In genomic region chr10:19048901-19049300, GRCh38 we compare ENCODE assay signal across 25 cellular contexts. TPM values are rescaled to one million over a fixed set of nuclear protein-coding genes. Genes with fewer than 3 reads are reported as not detected.
"Had no signal": no experiment of that assay in that cellular context is flagged by ENCODE, and none has a peak within 500 bp of the region (broad histone marks: within the 10 kb centered on the region; RNA-seq: fewer than 3 reads in every experiment).

No MANE protein-coding gene starts in this region.

- H3K9me3 ChIP-seq: lower lobe of right lung, right lobe of liver, suprapubic skin, tibial nerve had no signal

- DNase-seq: activated CD4-positive, alpha-beta T cell treated with anti-CD3 and anti-CD28 coated beads, Interleukin-2, amount 50 U/mL, for 1 hour; activated CD4-positive, CD25-positive, alpha-beta regulatory T cell treated with anti-CD3 and anti-CD28 coated beads, Interleukin-2, amount 50 U/mL, for 72 hours; activated CD8-positive, alpha-beta T cell treated with anti-CD3 and anti-CD28 coated beads, Interleukin-2, amount 10 ng/mL, durations not matched to agents 7 days and 5 days; activated T-cell treated with anti-CD3 and anti-CD28 coated beads, Interleukin-2, amount 50 U/mL, for 24 hours; aorta; effector CD8-positive, alpha-beta T cell; foreskin melanocyte; islet precursor cell; lower lobe of right lung; natural killer cell; nucleus accumbens; right lobe of liver; stimulated activated CD4-positive, alpha-beta T cell treated with anti-CD3 and anti-CD28 coated beads, Interleukin-15, amount 100 ng/mL, for 24 hours; stomach; T-cell; WERI-Rb-1 had no signal

- ATAC-seq: activated CD8-positive, alpha-beta T cell treated with anti-CD3 and anti-CD28 coated beads, Interleukin-2, amount 10 ng/mL, durations not matched to agents 7 days and 5 days; activated naive CD4-positive, alpha-beta T cell treated with anti-CD3 and anti-CD28 coated beads, Interleukin-2, amount 50 U/mL, for 72 hours; activated T-helper 17 cell treated with anti-CD3 and anti-CD28 coated beads, Interleukin-2, amount 50 U/mL, for 72 hours; esophagus mucosa; left lobe of liver; lower lobe of right lung; natural killer cell; right lobe of liver; stimulated activated memory B cell treated with anti-CD40 and anti-IgM and Interleukin-4, amounts not matched to agents 10 μg/mL and 1 μg/mL and 100 μg/mL, for 72 hours; T-cell had no signal

- H3K27me3 ChIP-seq: right lobe of liver, stomach, suprapubic skin, tibial nerve had no signal

- H3K9ac ChIP-seq: parathyroid adenoma had no signal

- H3K4me3 ChIP-seq: lower lobe of right lung, right lobe of liver, skin epidermis, stomach, suprapubic skin, tibial nerve had no signal

- H3K36me3 ChIP-seq: lower lobe of right lung, right lobe of liver, stomach, suprapubic skin, tibial nerve, WERI-Rb-1 had no signal

- H3K4me1 ChIP-seq: lower lobe of right lung, parathyroid adenoma, right lobe of liver, stomach, suprapubic skin, tibial nerve had no signal

- H2AFZ ChIP-seq: parathyroid adenoma had no signal

- H3K27ac ChIP-seq: lower lobe of right lung, parathyroid adenoma, right lobe of liver, skin epidermis, stomach, suprapubic skin, tibial nerve, WERI-Rb-1 had no signal

- H3K79me2 ChIP-seq: parathyroid adenoma had no signal

RNA-seq across cellular contexts. Expression of gene MALRD1, which starts 0.3 kb away (rescaled TPM):
- total RNA-seq: activated CD8-positive, alpha-beta T cell treated with anti-CD3 and anti-CD28 coated beads, Interleukin-2, amount 10 ng/mL, durations not matched to agents 7 days and 5 days; activated naive CD4-positive, alpha-beta T cell treated with anti-CD3 and anti-CD28 coated beads, Interleukin-2, amount 50 U/mL, for 72 hours; activated T-helper 17 cell treated with anti-CD3 and anti-CD28 coated beads, Interleukin-2, amount 50 U/mL, for 72 hours; left lobe of liver; natural killer cell had no signal
